ENCODE assay signal across 1 cellular context in the genomic region with DNA sequence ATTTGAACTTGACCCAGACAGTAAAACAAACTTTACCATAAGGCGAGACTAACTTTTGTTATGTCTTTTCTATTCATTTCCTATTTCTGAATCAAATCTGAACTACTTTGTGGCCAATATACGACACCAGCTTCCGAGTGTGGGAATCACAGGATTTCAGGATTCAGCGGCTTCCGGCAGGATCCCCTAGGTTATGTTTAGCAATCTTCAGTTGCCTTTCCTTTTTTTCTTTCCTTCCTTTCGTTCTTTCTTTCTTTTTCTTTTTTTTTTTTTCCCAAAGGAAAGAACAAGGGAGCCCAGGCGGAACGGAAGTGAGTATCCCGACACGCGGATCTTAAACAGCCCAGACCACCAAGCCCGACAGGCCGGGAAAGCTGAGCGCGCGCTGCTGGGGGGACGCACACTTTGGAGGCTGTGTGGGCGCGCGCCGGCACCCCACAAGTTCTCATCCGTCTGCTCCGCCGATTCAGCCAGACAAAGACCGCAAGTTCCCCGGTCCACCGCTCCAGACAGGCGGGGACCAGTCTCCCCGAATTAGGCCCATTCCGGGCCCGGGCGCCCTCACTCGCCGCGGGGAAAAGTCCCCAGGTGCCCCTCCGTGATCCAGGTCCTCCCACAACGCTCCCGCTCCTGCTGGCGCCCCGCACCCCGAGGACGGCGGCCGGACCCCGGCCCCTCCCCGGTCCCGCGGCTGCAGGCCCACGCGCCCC.
TF ChIP-seq lines count a peak whose summit lies in the region.

No MANE protein-coding gene starts in this region.

TF ChIP-seq in HepG2, 621 proteins besides CTCF, POLR2A, EP300 and RAD21 (continued from another document and continues in another):
- TF ChIP-seq PRDM4 (CRISPR knock-in tag; IDR thresholded peaks at IDR 0.05; ENCODE audit: borderline replicate concordance) (no peak), RFXAP (CRISPR knock-in tag; IDR thresholded peaks at IDR 0.05; ENCODE audit: borderline replicate concordance) (0 out of 2 replicates have a peak, but pooled peaks have one; percentile 8), ZNF660 (CRISPR knock-in tag; IDR thresholded peaks at IDR 0.05; ENCODE audit: borderline replicate concordance, low read depth) (no peak), FOXJ3 (CRISPR knock-in tag; IDR thresholded peaks at IDR 0.05; ENCODE audit: borderline replicate concordance) (peak; percentile 50; the same call in 1 of the 2 replicates), GPN1 (CRISPR knock-in tag; IDR thresholded peaks at IDR 0.05; ENCODE audit: borderline replicate concordance) (no peak), KLF16 (CRISPR knock-in tag; IDR thresholded peaks at IDR 0.05) (no peak), SMC3 (IDR thresholded peaks at IDR 0.05; ENCODE audit: low read length) (no peak), MYC (CRISPR knock-in tag; IDR thresholded peaks at IDR 0.05; ENCODE audit: borderline replicate concordance) (peak; percentile 51; the same call in 1 of the 2 replicates), PHB2 (IDR thresholded peaks at IDR 0.05; ENCODE audit: partially characterized antibody) (no peak), PHF5A (CRISPR knock-in tag; IDR thresholded peaks at IDR 0.05; ENCODE audit: low read depth, unreplicated experiment) (no peak), ZNF672 (CRISPR knock-in tag; IDR thresholded peaks at IDR 0.05) (no peak), ZMAT3 (CRISPR knock-in tag; conservative IDR thresholded peaks at IDR 0.05) (no peak), ZFY (CRISPR knock-in tag; IDR thresholded peaks at IDR 0.05) (peak; percentile 37), MAFK (conservative IDR thresholded peaks at IDR 0.05 in 1 of 2, IDR thresholded peaks at IDR 0.05 in 1 of 2; ENCODE audit: low read length in 2 of 2) (no peak), AKAP8 (CRISPR knock-in tag; IDR thresholded peaks at IDR 0.05) (0 out of 2 replicates have a peak, but pooled peaks have one; percentile 30), ASH2L (IDR thresholded peaks at IDR 0.05; ENCODE audit: insufficient read length, low read depth, low read length) (no peak), CREBL2 (CRISPR knock-in tag; IDR thresholded peaks at IDR 0.05; ENCODE audit: borderline replicate concordance) (no peak), RCOR2 (CRISPR knock-in tag; IDR thresholded peaks at IDR 0.05) (no peak), GPBP1L1 (CRISPR knock-in tag; IDR thresholded peaks at IDR 0.05) (no peak), ATF3 (CRISPR knock-in tag; IDR thresholded peaks at IDR 0.05) (no peak), STAG1 (CRISPR knock-in tag; IDR thresholded peaks at IDR 0.05) (no peak), ZNF609 (CRISPR knock-in tag; IDR thresholded peaks at IDR 0.05; ENCODE audit: borderline replicate concordance) (no peak), ZNF512 (CRISPR knock-in tag; IDR thresholded peaks at IDR 0.05) (no peak), ZBTB39 (CRISPR knock-in tag; IDR thresholded peaks at IDR 0.05) (no peak), BORCS8-MEF2B (CRISPR knock-in tag; IDR thresholded peaks at IDR 0.05) (no peak), TSC22D2 (CRISPR knock-in tag; IDR thresholded peaks at IDR 0.05; ENCODE audit: borderline replicate concordance) (no peak), ZNF280D (CRISPR knock-in tag; IDR thresholded peaks at IDR 0.05) (0 out of 2 replicates have a peak, but pooled peaks have one; percentile 22)
- TF ChIP-seq, protein P1, sequence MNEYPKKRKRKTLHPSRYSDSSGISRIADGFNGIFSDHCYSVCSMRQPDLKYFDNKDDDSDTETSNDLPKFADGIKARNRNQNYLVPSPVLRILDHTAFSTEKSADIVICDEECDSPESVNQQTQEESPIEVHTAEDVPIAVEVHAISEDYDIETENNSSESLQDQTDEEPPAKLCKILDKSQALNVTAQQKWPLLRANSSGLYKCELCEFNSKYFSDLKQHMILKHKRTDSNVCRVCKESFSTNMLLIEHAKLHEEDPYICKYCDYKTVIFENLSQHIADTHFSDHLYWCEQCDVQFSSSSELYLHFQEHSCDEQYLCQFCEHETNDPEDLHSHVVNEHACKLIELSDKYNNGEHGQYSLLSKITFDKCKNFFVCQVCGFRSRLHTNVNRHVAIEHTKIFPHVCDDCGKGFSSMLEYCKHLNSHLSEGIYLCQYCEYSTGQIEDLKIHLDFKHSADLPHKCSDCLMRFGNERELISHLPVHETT (CRISPR knock-in tag; conservative IDR thresholded peaks at IDR 0.05): no peak
- TF ChIP-seq, protein P2, sequence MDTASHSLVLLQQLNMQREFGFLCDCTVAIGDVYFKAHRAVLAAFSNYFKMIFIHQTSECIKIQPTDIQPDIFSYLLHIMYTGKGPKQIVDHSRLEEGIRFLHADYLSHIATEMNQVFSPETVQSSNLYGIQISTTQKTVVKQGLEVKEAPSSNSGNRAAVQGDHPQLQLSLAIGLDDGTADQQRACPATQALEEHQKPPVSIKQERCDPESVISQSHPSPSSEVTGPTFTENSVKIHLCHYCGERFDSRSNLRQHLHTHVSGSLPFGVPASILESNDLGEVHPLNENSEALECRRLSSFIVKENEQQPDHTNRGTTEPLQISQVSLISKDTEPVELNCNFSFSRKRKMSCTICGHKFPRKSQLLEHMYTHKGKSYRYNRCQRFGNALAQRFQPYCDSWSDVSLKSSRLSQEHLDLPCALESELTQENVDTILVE (CRISPR knock-in tag; IDR thresholded peaks at IDR 0.05): no peak
- TF ChIP-seq, protein P3, sequence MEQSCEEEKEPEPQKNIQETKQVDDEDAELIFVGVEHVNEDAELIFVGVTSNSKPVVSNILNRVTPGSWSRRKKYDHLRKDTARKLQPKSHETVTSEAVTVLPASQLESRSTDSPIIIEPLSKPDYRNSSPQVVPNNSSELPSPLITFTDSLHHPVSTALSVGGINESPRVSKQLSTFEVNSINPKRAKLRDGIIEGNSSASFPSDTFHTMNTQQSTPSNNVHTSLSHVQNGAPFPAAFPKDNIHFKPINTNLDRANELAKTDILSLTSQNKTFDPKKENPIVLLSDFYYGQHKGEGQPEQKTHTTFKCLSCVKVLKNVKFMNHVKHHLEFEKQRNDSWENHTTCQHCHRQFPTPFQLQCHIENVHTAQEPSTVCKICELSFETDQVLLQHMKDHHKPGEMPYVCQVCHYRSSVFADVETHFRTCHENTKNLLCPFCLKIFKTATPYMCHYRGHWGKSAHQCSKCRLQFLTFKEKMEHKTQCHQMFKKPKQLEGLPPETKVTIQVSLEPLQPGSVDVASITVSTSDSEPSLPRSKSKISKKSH (CRISPR knock-in tag; IDR thresholded peaks at IDR 0.05; ENCODE audit: borderline replicate concordance): peak; percentile 48; the same call in 1 of the 2 replicates
